8 cellular contexts compared by ENCODE assay signal in genomic region chr2:217789003-217789735, GRCh38.
DNase-seq lines count a peak whose midpoint lies in the region; ATAC-seq, FAIRE-seq and TF ChIP-seq lines count a peak whose summit lies in the region.

No MANE protein-coding gene starts in this region.

- DNase-seq in A549 (ENCODE audit: low read depth in 1 of 2, low spot score in 1 of 2) (peak; percentile 50 to 55), NAMALWA (ENCODE audit: low spot score) (peak; percentile 69), T-helper 17 cell (peak; percentile 53 to 71 (median 54)), amniotic stem cell (lab: John Stamatoyannopoulos, UW) (peak; percentile 6), right atrium auricular region (ENCODE audit: low spot score) (peak; percentile 90), renal cortical epithelial cell (ENCODE audit: low read depth) (peak; percentile 40), vagina (ENCODE audit: extremely low spot score in 2 of 2) (peak; percentile 85 to 86)

- H3K27me3 ChIP-seq in right atrium auricular region (no peaks in the 10 kb centered on the region), vagina (no peaks in the 10 kb centered on the region)

- H3K27ac ChIP-seq in A549, result no peak overlapping the region
- peak overlapping the region; percentile 17 to 22 for H3K27ac ChIP-seq in right atrium auricular region
- H3K27ac ChIP-seq in vagina, result peak overlapping the region; percentile 28

- POLR2A ChIA-PET in A549 (lab: Yijun Ruan, JAX), result no interaction called here

- H3K4me3 ChIP-seq in A549 (no peak overlapping the region), right atrium auricular region (peak overlapping the region in 1 of 2 donors; percentile 3), vagina (peak overlapping the region; percentile 10 to 16)

- TF ChIP-seq POLR2A in A549 (IDR thresholded peaks at IDR 0.05; ENCODE audit: low read length) (no peak), vagina (IDR thresholded peaks at IDR 0.05) (no peak)

- peak overlapping the region; percentile 90 for H3K4me3 Mint-ChIP-seq in T-helper 17 cell

- H3K9me3 ChIP-seq in A549 (no peaks in the 10 kb centered on the region), T-helper 17 cell (ENCODE audit: control insufficient read depth, low read length, poor library complexity, severe bottlenecking) (no peaks in the 10 kb centered on the region), right atrium auricular region (no peaks in the 10 kb centered on the region), vagina (no peaks in the 10 kb centered on the region)

- H3K36me3 ChIP-seq in right atrium auricular region, result peaks cover 23% of the 10 kb centered on the region
- H3K36me3 ChIP-seq in vagina, result no peaks in the 10 kb centered on the region

- H3K27me3 Mint-ChIP-seq in T-helper 17 cell, result no peaks in the 10 kb centered on the region

- TF ChIP-seq CTCF in A549 (IDR thresholded peaks at IDR 0.05) (peak; percentile 97), right atrium auricular region (IDR thresholded peaks at IDR 0.05) (peak; percentile 97 to 99), vagina (IDR thresholded peaks at IDR 0.05) (peak; percentile 94 to 99 (median 98))

- no peak for TF ChIP-seq EP300 in A549 (IDR thresholded peaks at IDR 0.05)

- no peak for FAIRE-seq in A549 (lab: Jason Lieb, UNC)

- H3K4me1 ChIP-seq in A549 (peaks cover 8% of the 10 kb centered on the region; the same call in 1 of the 3 replicates), right atrium auricular region (peaks cover 0 to 31% of the 10 kb centered on the region in 2 donors), vagina (peaks cover 19% of the 10 kb centered on the region)

- WGBS in A549 (ENCODE audit: missing lambda C conversion rate), result 34% methylated on average over 12 of the region's 15 CpGs

- peak; percentile 41 to 79; a peak in 5 of 6 replicates for ATAC-seq in A549
- ATAC-seq in GM18511 (IDR thresholded peaks at IDR 0.05; ENCODE audit: unreplicated experiment), result peak; percentile 61
- peak; percentile 61 for ATAC-seq in T-helper 17 cell

- peak overlapping the region; percentile 84 for H3K27ac Mint-ChIP-seq in T-helper 17 cell

- no peak overlapping the region for H3K4me2 ChIP-seq in A549

- peaks cover 24% of the 10 kb centered on the region for H3K4me1 Mint-ChIP-seq in T-helper 17 cell

- peak; percentile 94 to 95 for TF ChIP-seq RAD21 in A549 (conservative IDR thresholded peaks at IDR 0.05 in 1 of 2, IDR thresholded peaks at IDR 0.05 in 1 of 2)

- intact Hi-C loops in vagina (cut with DNase I), result loop anchor here (5.0 kb wide), 3 partner anchors 98 to 243 kb away; no protein-coding TSS in a partner anchor

- CTCF ChIA-PET in A549 (lab: Yijun Ruan, JAX), result interaction anchor here (0.6 to 8.9 kb wide), 67 partner anchors 10 to 858 kb away, joined by 3 to 282 read pairs (median 5); partner anchors contain the start of gene RUFY4

- H3K36me3 Mint-ChIP-seq in T-helper 17 cell (ENCODE audit: low read depth), result no peaks in the 10 kb centered on the region

TF ChIP-seq in A549, 52 proteins besides CTCF, POLR2A, EP300 and RAD21:
- no peak for TF ChIP-seq NR3C1 (IDR thresholded peaks at IDR 0.05)
- no peak for TF ChIP-seq CHD4 (IDR thresholded peaks at IDR 0.05; ENCODE audit: borderline replicate concordance)
- no peak for TF ChIP-seq RCOR1 (IDR thresholded peaks at IDR 0.05; ENCODE audit: low read depth, low read length)
- TF ChIP-seq ZC3H11A (IDR thresholded peaks at IDR 0.05), result no peak
- no peak for TF ChIP-seq POLR2AphosphoS2 (conservative IDR thresholded peaks at IDR 0.05; ENCODE audit: low read length)
- peak; percentile 83 for TF ChIP-seq SMC3 (IDR thresholded peaks at IDR 0.05)
- no peak for TF ChIP-seq ATOH8 (CRISPR knock-in tag; IDR thresholded peaks at IDR 0.05; ENCODE audit: low read depth)
- no peak for TF ChIP-seq NPAS2 (CRISPR knock-in tag; IDR thresholded peaks at IDR 0.05; ENCODE audit: borderline replicate concordance)
TF ChIP-seq in A549: peak in this region for 1.

Comparison
In these comparisons a context has a peak if more than half of its experiments do, and no peak if none do; other contexts are left out.
1. DNase-seq: peak in every context shown above with its lines; median percentile 90 in right atrium auricular region; 86 in vagina; 69 in NAMALWA; 54 in T-helper 17 cell; 52 in A549; 40 in renal cortical epithelial cell; 6 in amniotic stem cell.
2. H3K27ac ChIP-seq: peak in right atrium auricular region (2 of 2) and vagina (single experiment); none in A549 (0 of 2).
3. Peak in every context shown above with its lines, with median percentiles within 50 percentile points of each other: ATAC-seq and CTCF ChIP-seq.